Comparison of ENCODE assay signal across 8 cellular contexts in genomic region chr19:6532244-6532999, GRCh38. TPM values are rescaled to one million over a fixed set of nuclear protein-coding genes. Genes with fewer than 3 reads are reported as not detected.
A peak's percentile ranks its signal among the peaks of the same experiment; 100 is the strongest.
DNase-seq lines count a peak whose midpoint lies in the region; TF ChIP-seq lines count a peak whose summit lies in the region.
"Had no signal": no experiment of that assay in that cellular context is flagged by ENCODE, and none has a peak within 500 bp of the region (broad histone marks: within the 10 kb centered on the region; RNA-seq: fewer than 3 reads in every experiment).

No MANE protein-coding gene starts in this region.

- peaks cover 63% of the 10 kb centered on the region for H3K4me1 ChIP-seq in OCI-LY1 (ENCODE audit: insufficient read depth, low read length, severe bottlenecking)

- H3K27me3 ChIP-seq in OCI-LY1 (ENCODE audit: insufficient read depth, low read length) = no peaks in the 10 kb centered on the region
- H3K27me3 ChIP-seq in dorsolateral prefrontal cortex = peaks cover 0 to 5% (median 0%) of the 10 kb centered on the region in 45 donors

- H3K79me2 ChIP-seq in OCI-LY1 (ENCODE audit: insufficient read depth, low read length) = peaks cover 20% of the 10 kb centered on the region

- H3K4me2 ChIP-seq in OCI-LY1 (ENCODE audit: low read length) = peak overlapping the region; percentile 95

- peaks cover 14% of the 10 kb centered on the region for H3F3A ChIP-seq in OCI-LY1 (ENCODE audit: insufficient read depth, low read length)

- H4K20me1 ChIP-seq in OCI-LY1 (ENCODE audit: insufficient read depth, low read length) = no peaks in the 10 kb centered on the region

- in situ Hi-C loops in GM18951 (cut with MboI; ENCODE audit: low sequenced_read_pairs, unreplicated experiment) = no loop called here

- intact Hi-C loops in dorsolateral prefrontal cortex (cut with DNase I) = loop anchor here in 1 of 2 donors (5.0 to 10.0 kb wide), 2 partner anchors 205 to 248 kb away; partner anchors contain the start of genes GPR108 and TRIP10

- H3K27ac ChIP-seq in OCI-LY1 (ENCODE audit: low read depth, low read length, poor library complexity, severe bottlenecking) = peak overlapping the region; percentile 98
- H3K27ac ChIP-seq in dorsolateral prefrontal cortex = peak overlapping the region in 9 of 59 donors; percentile 7 to 87 (median 30)

- no peak overlapping the region for H2AFZ ChIP-seq in OCI-LY1 (ENCODE audit: low read length)

- no peaks in the 10 kb centered on the region for H3K9me3 ChIP-seq in OCI-LY1 (ENCODE audit: low read length)

- H3K9ac ChIP-seq in OCI-LY1 (ENCODE audit: low read length) = peak overlapping the region; percentile 99

- peaks cover 53% of the 10 kb centered on the region for H3K36me3 ChIP-seq in OCI-LY1 (ENCODE audit: insufficient read depth, low read length)

- H3K9me2 ChIP-seq in OCI-LY1 (ENCODE audit: low read depth, low read length) = no peaks in the 10 kb centered on the region

- TF ChIP-seq POLR2A in GM18951 (IDR thresholded peaks at IDR 0.05; ENCODE audit: extremely low read depth, insufficient read depth, insufficient read length) = peak; percentile 36

- peak overlapping the region; percentile 100 for H3K4me3 ChIP-seq in OCI-LY1 (ENCODE audit: low read depth, low read length, poor library complexity, severe bottlenecking)
- H3K4me3 ChIP-seq in dorsolateral prefrontal cortex = peak overlapping the region in 54 of 59 donors; percentile 16 to 95 (median 82)
- peak overlapping the region; percentile 7 for H3K4me3 ChIP-seq in skeletal muscle cell (ENCODE audit: low read depth, low read length)

- TF ChIP-seq CTCF in OCI-LY1 (IDR thresholded peaks at IDR 0.05; ENCODE audit: low read length) (no peak), dorsolateral prefrontal cortex (IDR thresholded peaks at IDR 0.05 in 54 of 56, conservative IDR thresholded peaks at IDR 0.05 in 2 of 56; ENCODE audit: low read depth in 1 of 56, partially characterized antibody in 56 of 56) (no peak)

- DNase-seq in dorsolateral prefrontal cortex (no peak), skeletal muscle cell (ENCODE audit: low read depth) (no peak), NCI-H1436 (lab: John Stamatoyannopoulos, UW) (no peak), AG20443 (ENCODE audit: low spot score) (no peak)
- DNase-seq in stimulated activated CD4-positive, alpha-beta T cell treated with anti-CD3 and anti-CD28 coated beads, Interleukin-4, amount 100 ng/mL, for 24 hours = no peak

RNA-seq across cellular contexts. Expression of gene TNFSF9, which starts 1.6 kb away (rescaled TPM):
- 10 to 100 TPM in 3 of 120 experiments, 1 to 10 TPM in 117; 2.4 to 16.3 (median 4.8) TPM for total RNA-seq in dorsolateral prefrontal cortex
- total RNA-seq: fibroblast of villous mesenchyme had no signal

RNA-seq across cellular contexts. Expression of gene TUBB4A, which starts 30.3 kb away (rescaled TPM):
- 1,000 to 10,000 TPM in 16 of 120 experiments, 100 to 1,000 TPM in 104; 306 to 1,743 (median 779) TPM for total RNA-seq in dorsolateral prefrontal cortex
- total RNA-seq: fibroblast of villous mesenchyme had no signal

RNA-seq across cellular contexts. Expression of gene DENND1C, which starts 50.8 kb away (rescaled TPM):
- 1 to 10 TPM in 117 of 120 experiments, under 1 TPM in 3; 0.65 to 5.4 (median 2.4) TPM for total RNA-seq in dorsolateral prefrontal cortex
- total RNA-seq: fibroblast of villous mesenchyme had no signal

RNA-seq across cellular contexts. Expression of gene CD70, which starts 58.5 kb away (rescaled TPM):
- under 1 TPM in 2 of 120 experiments, not detected in 118; 0.72 to 0.78 TPM for total RNA-seq in dorsolateral prefrontal cortex
- total RNA-seq: fibroblast of villous mesenchyme had no signal

Comparison
In these comparisons a context has a peak if more than half of its experiments do, and no peak if none do; other contexts are left out.
1. H3K4me3 ChIP-seq: peak in every context shown above with its lines; median percentile 100 in OCI-LY1; 82 in dorsolateral prefrontal cortex; 7 in skeletal muscle cell.